21 cellular contexts compared by ENCODE assay signal in the genomic region with DNA sequence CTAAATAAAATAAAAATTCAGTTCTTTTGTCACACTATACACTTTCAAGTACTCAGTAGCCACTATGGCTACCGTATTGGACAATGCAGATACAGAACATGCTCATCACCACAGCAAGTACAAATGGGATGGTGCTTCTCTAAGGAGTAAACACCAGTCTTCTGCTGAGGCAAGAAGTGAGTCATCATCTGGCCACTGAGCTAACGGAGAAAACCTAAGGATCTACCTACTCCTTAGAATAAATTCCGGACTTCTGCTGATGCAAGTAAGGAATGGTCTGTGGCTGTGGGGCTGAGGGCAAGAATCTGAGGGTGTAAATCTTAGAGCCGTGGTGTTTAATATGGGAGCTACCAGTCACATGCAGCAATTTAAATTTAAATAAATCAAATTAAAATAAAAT. TPM values are rescaled to one million over a fixed set of nuclear protein-coding genes. Genes with fewer than 3 reads are reported as not detected.
"Had no signal": no experiment of that assay in that cellular context is flagged by ENCODE, and none has a peak within 500 bp of the region (broad histone marks: within the 10 kb centered on the region; RNA-seq: fewer than 3 reads in every experiment).

No MANE protein-coding gene starts in this region.

- H3K9me3 ChIP-seq: gastrocnemius medialis, heart right ventricle, neutrophil, thyroid gland had no signal

- H3K27ac Mint-ChIP-seq: activated naive CD8-positive, alpha-beta T cell treated with anti-CD3 and anti-CD28 coated beads, Interleukin-2, amount 10 ng/mL, durations not matched to agents 7 days and 5 days; activated T-helper 1 cell treated with anti-CD3 and anti-CD28 coated beads, Interleukin-12 subunit alpha, Interleukin-12 subunit beta, Interleukin-2, Interleukin-4 antibody, amounts not matched to agents 30 ng/mL and 10 ng/mL and 1 ng/mL, durations not matched to agents 14 hours and 24 hours and 36 hours; natural killer cell; stimulated activated naive B cell treated with anti-CD40 and anti-IgM and Interleukin-4, amounts not matched to agents 10 μg/mL and 1 μg/mL and 100 μg/mL, for 72 hours; T-cell had no signal

- H3K4me1 ChIP-seq: gastrocnemius medialis, heart right ventricle, thyroid gland had no signal

- H3K4me1 Mint-ChIP-seq: activated naive CD8-positive, alpha-beta T cell treated with anti-CD3 and anti-CD28 coated beads, Interleukin-2, amount 10 ng/mL, durations not matched to agents 7 days and 5 days; natural killer cell; stimulated activated naive B cell treated with anti-CD40 and anti-IgM and Interleukin-4, amounts not matched to agents 10 μg/mL and 1 μg/mL and 100 μg/mL, for 72 hours; T-cell had no signal

- H3K36me3 ChIP-seq: gastrocnemius medialis, heart right ventricle, neutrophil, thyroid gland had no signal

- H3K4me3 ChIP-seq: cardiac muscle cell, gastrocnemius medialis, heart right ventricle, skin epidermis, thyroid gland had no signal

- H3K27ac ChIP-seq: cardiac muscle cell, gastrocnemius medialis, heart right ventricle, neutrophil, skin epidermis, thyroid gland had no signal

- H3K9me3 Mint-ChIP-seq: activated naive CD8-positive, alpha-beta T cell treated with anti-CD3 and anti-CD28 coated beads, Interleukin-2, amount 10 ng/mL, durations not matched to agents 7 days and 5 days; activated T-helper 1 cell treated with anti-CD3 and anti-CD28 coated beads, Interleukin-12 subunit alpha, Interleukin-12 subunit beta, Interleukin-2, Interleukin-4 antibody, amounts not matched to agents 30 ng/mL and 10 ng/mL and 1 ng/mL, durations not matched to agents 14 hours and 24 hours and 36 hours; stimulated activated naive B cell treated with anti-CD40 and anti-IgM and Interleukin-4, amounts not matched to agents 10 μg/mL and 1 μg/mL and 100 μg/mL, for 72 hours; T-cell had no signal

- H3K27me3 ChIP-seq: cardiac muscle cell, neutrophil, thyroid gland had no signal

- H3K36me3 Mint-ChIP-seq: activated naive CD8-positive, alpha-beta T cell treated with anti-CD3 and anti-CD28 coated beads, Interleukin-2, amount 10 ng/mL, durations not matched to agents 7 days and 5 days; natural killer cell; stimulated activated naive B cell treated with anti-CD40 and anti-IgM and Interleukin-4, amounts not matched to agents 10 μg/mL and 1 μg/mL and 100 μg/mL, for 72 hours; T-cell had no signal

- DNase-seq: activated CD4-positive, CD25-positive, alpha-beta regulatory T cell treated with anti-CD3 and anti-CD28 coated beads, Interleukin-2, amount 50 U/mL, for 72 hours; activated naive CD8-positive, alpha-beta T cell treated with anti-CD3 and anti-CD28 coated beads, Interleukin-2, amount 10 ng/mL, durations not matched to agents 7 days and 5 days; anterior cingulate cortex; gastrocnemius medialis; heart right ventricle; natural killer cell; retina; stimulated activated CD4-positive, alpha-beta T cell treated with anti-CD3 and anti-CD28 coated beads, Interleukin-15, amount 100 ng/mL, for 24 hours; stimulated activated CD4-positive, alpha-beta T cell treated with anti-CD3 and anti-CD28 coated beads, Interleukin-4, amount 100 ng/mL, for 1 hour; stimulated activated naive B cell treated with anti-CD40 and anti-IgM and Interleukin-4, amounts not matched to agents 10 μg/mL and 1 μg/mL and 100 μg/mL, for 72 hours; T-cell; T1000; thyroid gland had no signal

- H3K4me3 Mint-ChIP-seq: activated naive CD8-positive, alpha-beta T cell treated with anti-CD3 and anti-CD28 coated beads, Interleukin-2, amount 10 ng/mL, durations not matched to agents 7 days and 5 days; activated T-helper 1 cell treated with anti-CD3 and anti-CD28 coated beads, Interleukin-12 subunit alpha, Interleukin-12 subunit beta, Interleukin-2, Interleukin-4 antibody, amounts not matched to agents 30 ng/mL and 10 ng/mL and 1 ng/mL, durations not matched to agents 14 hours and 24 hours and 36 hours; natural killer cell; stimulated activated naive B cell treated with anti-CD40 and anti-IgM and Interleukin-4, amounts not matched to agents 10 μg/mL and 1 μg/mL and 100 μg/mL, for 72 hours; T-cell had no signal

RNA-seq across cellular contexts. Expression of gene RBMXL3, which starts 11.3 kb away (rescaled TPM):
- total RNA-seq: activated CD8-positive, alpha-beta memory T cell treated with anti-CD3 and anti-CD28 coated beads for 36 hours; activated naive CD8-positive, alpha-beta T cell treated with anti-CD3 and anti-CD28 coated beads, Interleukin-2, amount 10 ng/mL, durations not matched to agents 7 days and 5 days; activated T-helper 1 cell treated with anti-CD3 and anti-CD28 coated beads, Interleukin-12 subunit alpha, Interleukin-12 subunit beta, Interleukin-2, Interleukin-4 antibody, amounts not matched to agents 30 ng/mL and 10 ng/mL and 1 ng/mL, durations not matched to agents 14 hours and 24 hours and 36 hours; cardiac muscle cell; esophagus mucosa; gastrocnemius medialis; heart right ventricle; left lobe of liver; natural killer cell; T-cell; thyroid gland; urinary bladder had no signal
- polyA plus RNA-seq: cardiac muscle cell, heart right ventricle, urinary bladder had no signal

RNA-seq across cellular contexts. Expression of gene LRCH2, which starts 56.0 kb away (rescaled TPM):
- total RNA-seq: activated CD8-positive, alpha-beta memory T cell treated with anti-CD3 and anti-CD28 coated beads for 36 hours; activated naive CD8-positive, alpha-beta T cell treated with anti-CD3 and anti-CD28 coated beads, Interleukin-2, amount 10 ng/mL, durations not matched to agents 7 days and 5 days; activated T-helper 1 cell treated with anti-CD3 and anti-CD28 coated beads, Interleukin-12 subunit alpha, Interleukin-12 subunit beta, Interleukin-2, Interleukin-4 antibody, amounts not matched to agents 30 ng/mL and 10 ng/mL and 1 ng/mL, durations not matched to agents 14 hours and 24 hours and 36 hours; left lobe of liver; natural killer cell; T-cell had no signal
